In genomic region chr19:35065574-35065973, GRCh38 we compare ENCODE assay signal across 35 cellular contexts. TPM values are rescaled to one million over a fixed set of nuclear protein-coding genes. Genes with fewer than 3 reads are reported as not detected.
"Had no signal": no experiment of that assay in that cellular context is flagged by ENCODE, and none has a peak within 500 bp of the region (broad histone marks: within the 10 kb centered on the region; RNA-seq: fewer than 3 reads in every experiment).

No MANE protein-coding gene starts in this region.

- H3K4me3 ChIP-seq: left lung, lung, neural progenitor cell, ovary, right atrium auricular region, right lobe of liver, smooth muscle cell, stomach, thoracic aorta, tibial artery, upper lobe of right lung had no signal

- H3K4me2 ChIP-seq: neural progenitor cell, smooth muscle cell had no signal

- H3K9me3 Mint-ChIP-seq: mesothelial cell of epicardium, natural killer cell had no signal

- FAIRE-seq: islet of Langerhans, kidney, urothelium cell line had no signal

- H3K36me3 Mint-ChIP-seq: immature natural killer cell; mesothelial cell of epicardium; naive B cell; natural killer cell; neural progenitor cell; stimulated activated naive B cell treated with anti-CD40 and anti-IgM and Interleukin-4, amounts not matched to agents 10 μg/mL and 1 μg/mL and 100 μg/mL, for 72 hours had no signal

- H2AFZ ChIP-seq: neural progenitor cell had no signal

- H3K27me3 Mint-ChIP-seq: progenitor cell of endocrine pancreas; stimulated activated naive B cell treated with anti-CD40 and anti-IgM and Interleukin-4, amounts not matched to agents 10 μg/mL and 1 μg/mL and 100 μg/mL, for 72 hours had no signal

- H3K27ac ChIP-seq: left lung, neural progenitor cell, ovary, right atrium auricular region, stomach, thoracic aorta, tibial artery, upper lobe of right lung had no signal

- H3K36me3 ChIP-seq: left lung, neural progenitor cell, ovary, right atrium auricular region, stomach, thoracic aorta, tibial artery, upper lobe of right lung had no signal

- H3K27ac Mint-ChIP-seq: immature natural killer cell; mesothelial cell of epicardium; natural killer cell; nephron progenitor cell; neural progenitor cell; progenitor cell of endocrine pancreas; stimulated activated naive B cell treated with anti-CD40 and anti-IgM and Interleukin-4, amounts not matched to agents 10 μg/mL and 1 μg/mL and 100 μg/mL, for 72 hours had no signal

- H3K4me1 ChIP-seq: left lung, right lobe of liver, tibial artery had no signal

- H3K9me3 ChIP-seq: ovary, right lobe of liver, upper lobe of right lung had no signal

- H3K9ac ChIP-seq: neural progenitor cell had no signal

- H3K4me3 Mint-ChIP-seq: immature natural killer cell; mesothelial cell of epicardium; natural killer cell; nephron progenitor cell; neural progenitor cell; stimulated activated naive B cell treated with anti-CD40 and anti-IgM and Interleukin-4, amounts not matched to agents 10 μg/mL and 1 μg/mL and 100 μg/mL, for 72 hours had no signal

- DNase-seq: hypothalamus; immature natural killer cell; kidney; left colon; left lung; mesendoderm; naive B cell; natural killer cell; nephron progenitor cell; ovary; right lobe of liver; stimulated activated CD4-positive, alpha-beta T cell treated with anti-CD3 and anti-CD28 coated beads, Interleukin-1b, Interleukin-23, amount 100 ng/mL, for 48 hours; stimulated activated CD4-positive, alpha-beta T cell treated with anti-CD3 and anti-CD28 coated beads, Interleukin-2, amount 100 ng/mL, for 48 hours; stimulated activated CD4-positive, alpha-beta T cell treated with anti-CD3 and anti-CD28 coated beads, Interleukin-4, amount 100 ng/mL, for 4 hours; stimulated activated CD8-positive, alpha-beta memory T cell treated with anti-CD3 and anti-CD28 coated beads, Interleukin-4, amount 100 ng/mL, for 48 hours; stimulated activated naive B cell treated with anti-CD40 and anti-IgM and Interleukin-4, amounts not matched to agents 10 μg/mL and 1 μg/mL and 100 μg/mL, for 72 hours; stimulated activated naive CD8-positive, alpha-beta T cell treated with anti-CD3 and anti-CD28 coated beads, Interleukin-15, Interleukin-2, amounts not matched to agents 100 U/mL and 50 U/mL, for 24 hours; stomach; tibial artery; trophoblast cell; upper lobe of right lung had no signal

- H3K27me3 ChIP-seq: left lung, ovary, right atrium auricular region, right lobe of liver, stomach had no signal

- ATAC-seq: left colon; left lung; natural killer cell; stimulated activated naive B cell treated with anti-CD40 and anti-IgM and Interleukin-4, amounts not matched to agents 10 μg/mL and 1 μg/mL and 100 μg/mL, for 72 hours; stimulated activated naive CD8-positive, alpha-beta T cell treated with anti-CD3 and anti-CD28 coated beads, Interleukin-15, Interleukin-2, amounts not matched to agents 100 U/mL and 50 U/mL, for 24 hours; upper lobe of right lung had no signal

RNA-seq across cellular contexts. Expression of gene HPN, which starts 24.1 kb away (rescaled TPM):
- total RNA-seq: natural killer cell, pulmonary artery endothelial cell had no signal
- polyA plus RNA-seq: immature natural killer cell had no signal

RNA-seq across cellular contexts. Expression of gene FXYD3, which starts 50.0 kb away (rescaled TPM):
- total RNA-seq: liver, mononuclear cell, natural killer cell, pulmonary artery endothelial cell, renal cortical epithelial cell, skeletal muscle tissue had no signal
- polyA plus RNA-seq: immature natural killer cell had no signal
